ENCODE assay signal across 8 cellular contexts in genomic region chr4:112296949-112297483, GRCh38. TPM values are rescaled to one million over a fixed set of nuclear protein-coding genes. Genes with fewer than 3 reads are reported as not detected.
DNase-seq lines count a peak whose midpoint lies in the region; ATAC-seq and TF ChIP-seq lines count a peak whose summit lies in the region.

ALPK1 (plus strand) TSS chr4:112297369.

- H3K4me2 ChIP-seq in DND-41 (ENCODE audit: insufficient read depth, low read length) = peak within 1 kb of the TSS; percentile 72

- H3K27ac ChIP-seq in DND-41 (ENCODE audit: low read length) (peak within 1 kb of the TSS; percentile 68), esophagus muscularis mucosa (replicated peaks in 1 of 4) (peak within 1 kb of the TSS; percentile 64 to 80 (median 72))

- H4K20me1 ChIP-seq in DND-41 (ENCODE audit: insufficient read depth, low read length) = no peaks in the 10 kb centered on the region

- no peaks in the 10 kb centered on the region for H3K9me3 ChIP-seq in DND-41 (ENCODE audit: insufficient read depth, low read length, severe bottlenecking)
- H3K9me3 ChIP-seq in esophagus muscularis mucosa = no peaks in the 10 kb centered on the region

- H3K9ac ChIP-seq in DND-41 (ENCODE audit: low read depth, low read length) = peak within 1 kb of the TSS; percentile 61

- H3K27me3 ChIP-seq in DND-41 (ENCODE audit: insufficient read depth, low read length, poor library complexity) (no peaks in the 10 kb centered on the region), esophagus muscularis mucosa (no peaks in the 10 kb centered on the region)

- H2AFZ ChIP-seq in DND-41 (ENCODE audit: low read depth, low read length) = peak within 1 kb of the TSS; percentile 84

- H3K79me2 ChIP-seq in DND-41 (ENCODE audit: insufficient read depth, low read length) = peaks cover 17% of the 10 kb centered on the region

- DNase-seq in DND-41 = no peak
- DNase-seq in HPDE6-E6E7 (ENCODE audit: extremely low spot score) = peak; percentile 69
- peak; percentile 56 for DNase-seq in SW480 (ENCODE audit: low spot score)
- DNase-seq in esophagus muscularis mucosa (ENCODE audit: extremely low spot score) = no peak
- no peak for DNase-seq in omental fat pad (ENCODE audit: low spot score)
- DNase-seq in NCI-H187 (lab: John Stamatoyannopoulos, UW) = no peak
- no peak for DNase-seq in NCI-H1092 treated with DMSO at 0.1 percent for 48 hours (lab: John Stamatoyannopoulos, UW)

- H3K36me3 ChIP-seq in DND-41 (ENCODE audit: insufficient read depth, low read length) (no peaks in the 10 kb centered on the region), esophagus muscularis mucosa (peaks cover 0 to 9% (median 3%) of the 10 kb centered on the region in 4 donors)

- intact Hi-C loops in esophagus muscularis mucosa (cut with DNase I) = no loop called here

- peak; percentile 30 for TF ChIP-seq POLR2A in esophagus muscularis mucosa (IDR thresholded peaks at IDR 0.05; ENCODE audit: low read depth)

- peak; percentile 53 for TF ChIP-seq EP300 in esophagus muscularis mucosa (IDR thresholded peaks at IDR 0.05)

- H3K4me1 ChIP-seq in DND-41 (ENCODE audit: insufficient read depth, low read length) (peaks cover 29% of the 10 kb centered on the region), esophagus muscularis mucosa (peaks cover 7 to 27% (median 21%) of the 10 kb centered on the region in 4 donors)

- TF ChIP-seq CTCF in DND-41 (IDR thresholded peaks at IDR 0.05; ENCODE audit: borderline replicate concordance, extremely low read depth, low read length, poor library complexity, severe bottlenecking) (no peak), esophagus muscularis mucosa (IDR thresholded peaks at IDR 0.05) (no peak), omental fat pad (IDR thresholded peaks at IDR 0.05) (no peak)

- H3K4me3 ChIP-seq in DND-41 (ENCODE audit: low read depth in 1 of 2, low read length in 2 of 2) (peak within 1 kb of the TSS; percentile 47 to 62), esophagus muscularis mucosa (peak within 1 kb of the TSS; percentile 48 to 57 (median 54))

- ATAC-seq in DND-41 (ENCODE audit: insufficient read depth, low read depth) = peak; percentile 98
- ATAC-seq in GM21390 (IDR thresholded peaks at IDR 0.05; ENCODE audit: unreplicated experiment) = peak; percentile 86
- peak; percentile 90 for ATAC-seq in omental fat pad (ENCODE audit: low FRiP score)

- 5% methylated on average over 3 of the region's 3 CpGs for WGBS in esophagus muscularis mucosa

RNA-seq across cellular contexts. Expression of gene ALPK1, which starts in this region (rescaled TPM):
- total RNA-seq in esophagus muscularis mucosa = 10 to 100 TPM; 12.6 to 19.9 (median 14.8) TPM
- 10 to 100 TPM; 14.8 to 43.8 (median 19.1) TPM for total RNA-seq in omental fat pad

Comparison
In these comparisons a context has a peak if more than half of its experiments do, and no peak if none do; other contexts are left out.
1. DNase-seq: peak in HPDE6-E6E7 (single experiment) and SW480 (single experiment); none in DND-41 (single experiment), esophagus muscularis mucosa (single experiment), omental fat pad (single experiment), NCI-H187 (0 of 2) and NCI-H1092 treated with DMSO at 0.1 percent for 48 hours (single experiment).
2. Peak in every context shown above with its lines, with median percentiles within 50 percentile points of each other: ATAC-seq.